ENCODE assay signal across 11 cellular contexts in genomic region chr18:9140984-9141383, GRCh38. TPM values are rescaled to one million over a fixed set of nuclear protein-coding genes. Genes with fewer than 3 reads are reported as not detected.
DNase-seq lines count a peak whose midpoint lies in the region; ATAC-seq and TF ChIP-seq lines count a peak whose summit lies in the region.
"Had no signal": no experiment of that assay in that cellular context is flagged by ENCODE, and none has a peak within 500 bp of the region (broad histone marks: within the 10 kb centered on the region; RNA-seq: fewer than 3 reads in every experiment).

No MANE protein-coding gene starts in this region.

- H3K9ac ChIP-seq in liver (ENCODE audit: low read depth in 1 of 2, low read length in 2 of 2) (peak overlapping the region; percentile 97 to 99), stomach smooth muscle (ENCODE audit: low read length in 2 of 2) (peak overlapping the region; percentile 13 to 44)

- 96% methylated on average over 2 of the region's 2 CpGs for WGBS in liver

- H3K27ac ChIP-seq in liver (ENCODE audit: low read depth in 1 of 2, low read length in 2 of 2) (peak overlapping the region; percentile 55 to 63), stomach smooth muscle (ENCODE audit: low read length) (peak overlapping the region; percentile 1)
- H3K27ac ChIP-seq: cardiac muscle cell, PC-9 had no signal

- H3K4me1 ChIP-seq in liver (ENCODE audit: control insufficient read depth in 4 of 4, insufficient read depth in 4 of 4, low read length in 3 of 4): peaks cover 4 to 37% (median 24%) of the 10 kb centered on the region in 4 donors
- H3K4me1 ChIP-seq in stomach smooth muscle (ENCODE audit: control insufficient read depth, insufficient read depth, low read length): peaks cover 19% of the 10 kb centered on the region

- H3K27me3 ChIP-seq in liver (ENCODE audit: control insufficient read depth in 4 of 4, insufficient read depth in 4 of 4, low read length in 3 of 4) (no peaks in the 10 kb centered on the region), stomach smooth muscle (ENCODE audit: control insufficient read depth in 1 of 2, insufficient read depth in 2 of 2, low read length in 2 of 2) (no peaks in the 10 kb centered on the region)
- H3K27me3 ChIP-seq: cardiac muscle cell had no signal

- TF ChIP-seq CTCF in liver (IDR thresholded peaks at IDR 0.05; ENCODE audit: low read depth, low read length, missing input control): no peak

- CTCF ChIA-PET in activated CD4-positive, alpha-beta memory T cell treated with anti-CD3 and anti-CD28 coated beads, Interleukin-2, amount 10 ng/mL, durations not matched to agents 7 days and 5 days (lab: Charles Lee): interaction anchor here (3.6 to 4.6 kb wide), 2 partner anchors 58 to 67 kb away, joined by 14 to 23 read pairs; no protein-coding TSS in a partner anchor

- DNase-seq in activated T-cell treated with anti-CD3 and anti-CD28 coated beads, Interleukin-2, amount 50 U/mL, for 72 hours: no peak
- DNase-seq in activated T-cell treated with anti-CD3 and anti-CD28 coated beads, Interleukin-2, amount 50 U/mL, for 1 hour: no peak
- no peak for DNase-seq in activated CD4-positive, alpha-beta memory T cell treated with anti-CD3 and anti-CD28 coated beads, Interleukin-2, amount 10 ng/mL, durations not matched to agents 7 days and 5 days
- no peak for DNase-seq in NCI-H187 treated with DMSO at 0.1 percent for 48 hours (lab: John Stamatoyannopoulos, UW)
- no peak for DNase-seq in activated effector memory CD4-positive, alpha-beta T cell treated with anti-CD3 and anti-CD28 coated beads, Interleukin-2, amount 50 U/mL, for 16 hours
- DNase-seq in T-helper 9 cell: no peak
- DNase-seq: PC-9 had no signal

- peaks cover 74% of the 10 kb centered on the region for H3K4me1 Mint-ChIP-seq in activated T-cell treated with anti-CD3 and anti-CD28 coated beads, Interleukin-2, amount 50 U/mL, for 72 hours (ENCODE audit: low read depth)
- peaks cover 65% of the 10 kb centered on the region for H3K4me1 Mint-ChIP-seq in activated CD4-positive, alpha-beta memory T cell treated with anti-CD3 and anti-CD28 coated beads, Interleukin-2, amount 10 ng/mL, durations not matched to agents 7 days and 5 days

- POLR2A ChIA-PET in activated CD4-positive, alpha-beta memory T cell treated with anti-CD3 and anti-CD28 coated beads, Interleukin-2, amount 10 ng/mL, durations not matched to agents 7 days and 5 days (lab: Charles Lee): interaction anchor here (3.8 to 20.9 kb wide), 5 partner anchors 19 to 67 kb away, joined by 23 to 752 read pairs (median 460); partner anchors contain the start of gene NDUFV2

- H3K9me3 ChIP-seq in liver (ENCODE audit: control insufficient read depth in 4 of 4, low read length in 3 of 4) (no peaks in the 10 kb centered on the region), stomach smooth muscle (ENCODE audit: control insufficient read depth in 2 of 2, low read length in 2 of 2) (no peaks in the 10 kb centered on the region)

- H3K36me3 ChIP-seq in liver (ENCODE audit: control insufficient read depth in 4 of 4, insufficient read depth in 3 of 4, low read depth in 1 of 4, low read length in 3 of 4) (no peaks in the 10 kb centered on the region), stomach smooth muscle (ENCODE audit: control insufficient read depth in 2 of 2, insufficient read depth in 2 of 2, low read length in 2 of 2) (no peaks in the 10 kb centered on the region)
- H3K36me3 ChIP-seq: cardiac muscle cell had no signal

- no peaks in the 10 kb centered on the region for H3K27me3 Mint-ChIP-seq in activated T-cell treated with anti-CD3 and anti-CD28 coated beads, Interleukin-2, amount 50 U/mL, for 72 hours (ENCODE audit: low read depth)
- H3K27me3 Mint-ChIP-seq in activated CD4-positive, alpha-beta memory T cell treated with anti-CD3 and anti-CD28 coated beads, Interleukin-2, amount 10 ng/mL, durations not matched to agents 7 days and 5 days: no peaks in the 10 kb centered on the region

- TF ChIP-seq RAD21 in liver (IDR thresholded peaks at IDR 0.05): no peak

- peaks cover 23 to 25% of the 10 kb centered on the region in 2 donors for H3K36me3 Mint-ChIP-seq in activated T-cell treated with anti-CD3 and anti-CD28 coated beads, Interleukin-2, amount 50 U/mL, for 72 hours (ENCODE audit: insufficient read depth in 2 of 2)
- H3K36me3 Mint-ChIP-seq in activated CD4-positive, alpha-beta memory T cell treated with anti-CD3 and anti-CD28 coated beads, Interleukin-2, amount 10 ng/mL, durations not matched to agents 7 days and 5 days (ENCODE audit: low read depth): peaks cover 54% of the 10 kb centered on the region

- no peak for ATAC-seq in activated T-cell treated with anti-CD3 and anti-CD28 coated beads, Interleukin-2, amount 50 U/mL, for 72 hours (replicated peaks in 1 of 2)
- ATAC-seq: sciatic nerve had no signal

- H3K9me3 Mint-ChIP-seq in activated T-cell treated with anti-CD3 and anti-CD28 coated beads, Interleukin-2, amount 50 U/mL, for 72 hours: peaks cover 0 to 3% of the 10 kb centered on the region in 2 donors
- H3K9me3 Mint-ChIP-seq in activated CD4-positive, alpha-beta memory T cell treated with anti-CD3 and anti-CD28 coated beads, Interleukin-2, amount 10 ng/mL, durations not matched to agents 7 days and 5 days: no peaks in the 10 kb centered on the region

- no peak overlapping the region for H3K4me3 ChIP-seq in liver (ENCODE audit: low read depth in 1 of 3, low read length in 3 of 3)
- peak overlapping the region; percentile 17 to 34 for H3K4me3 ChIP-seq in stomach smooth muscle (ENCODE audit: low read length in 2 of 2)
- H3K4me3 ChIP-seq: cardiac muscle cell, PC-9 had no signal

- H3K27ac Mint-ChIP-seq in activated T-cell treated with anti-CD3 and anti-CD28 coated beads, Interleukin-2, amount 50 U/mL, for 72 hours: peak overlapping the region; percentile 100
- H3K27ac Mint-ChIP-seq in activated CD4-positive, alpha-beta memory T cell treated with anti-CD3 and anti-CD28 coated beads, Interleukin-2, amount 10 ng/mL, durations not matched to agents 7 days and 5 days: peak overlapping the region; percentile 90

- H3K4me3 Mint-ChIP-seq in activated T-cell treated with anti-CD3 and anti-CD28 coated beads, Interleukin-2, amount 50 U/mL, for 72 hours: peak overlapping the region; percentile 88 to 98
- peak overlapping the region; percentile 78 for H3K4me3 Mint-ChIP-seq in activated CD4-positive, alpha-beta memory T cell treated with anti-CD3 and anti-CD28 coated beads, Interleukin-2, amount 10 ng/mL, durations not matched to agents 7 days and 5 days

TF ChIP-seq in liver, 16 proteins besides CTCF, POLR2A, EP300 and RAD21:
- TF ChIP-seq JUND (IDR thresholded peaks at IDR 0.05) (no peak), NR2F2 (IDR thresholded peaks at IDR 0.05) (no peak)

RNA-seq across cellular contexts. Expression of gene ANKRD12, which starts 4.4 kb away (rescaled TPM):
- total RNA-seq in activated T-cell treated with anti-CD3 and anti-CD28 coated beads, Interleukin-2, amount 50 U/mL, for 72 hours: 100 to 1,000 TPM in 1 of 2 donors, 10 to 100 TPM in 1; 84.4 to 123 TPM
- 100 to 1,000 TPM; 103 to 111 TPM for total RNA-seq in activated CD4-positive, alpha-beta memory T cell treated with anti-CD3 and anti-CD28 coated beads, Interleukin-2, amount 10 ng/mL, durations not matched to agents 7 days and 5 days
- 10 to 100 TPM; 15.0 to 19.7 TPM for total RNA-seq in liver
- 10 to 100 TPM in 1 of 2 donors, 1 to 10 TPM in 1; 2.7 to 59.7 TPM for polyA plus RNA-seq in liver

RNA-seq across cellular contexts. Expression of gene NDUFV2, which starts 38.5 kb away (rescaled TPM):
- 100 to 1,000 TPM; 394 to 497 TPM for total RNA-seq in activated T-cell treated with anti-CD3 and anti-CD28 coated beads, Interleukin-2, amount 50 U/mL, for 72 hours
- total RNA-seq in activated CD4-positive, alpha-beta memory T cell treated with anti-CD3 and anti-CD28 coated beads, Interleukin-2, amount 10 ng/mL, durations not matched to agents 7 days and 5 days: 100 to 1,000 TPM; 288 to 295 TPM
- 100 to 1,000 TPM in 1 of 2 donors, 10 to 100 TPM in 1; 74.5 to 170 TPM for total RNA-seq in liver
- 100 to 1,000 TPM; 201 to 415 TPM for polyA plus RNA-seq in liver

Comparison
In these comparisons a context has a peak if more than half of its experiments do, and no peak if none do; other contexts are left out.
1. H3K4me3 ChIP-seq: peak in stomach smooth muscle (2 of 2); none in liver (0 of 3).
2. RNA of gene ANKRD12, which starts 4.4 kb away (total RNA-seq): 84.4 to 123 TPM in activated T-cell treated with anti-CD3 and anti-CD28 coated beads, Interleukin-2, amount 50 U/mL, for 72 hours and 103 to 111 TPM in activated CD4-positive, alpha-beta memory T cell treated with anti-CD3 and anti-CD28 coated beads, Interleukin-2, amount 10 ng/mL, durations not matched to agents 7 days and 5 days; 15.0 to 19.7 TPM in liver; every median in the first group is over 4 times any median in the second.